In genomic region chr5:83401122-83401620, GRCh38 we compare ENCODE assay signal across 13 cellular contexts.
DNase-seq lines count a peak whose midpoint lies in the region; ATAC-seq, FAIRE-seq and TF ChIP-seq lines count a peak whose summit lies in the region.
"Had no signal": no experiment of that assay in that cellular context is flagged by ENCODE, and none has a peak within 500 bp of the region (broad histone marks: within the 10 kb centered on the region; RNA-seq: fewer than 3 reads in every experiment).

No MANE protein-coding gene starts in this region.

- H3K9ac ChIP-seq in GM12878 (ENCODE audit: control insufficient read depth, insufficient read depth, low read length), result no peak overlapping the region

- H3K4me3 ChIP-seq in GM12878, result no peak overlapping the region
- H3K4me3 ChIP-seq: esophagus muscularis mucosa had no signal

- no peaks in the 10 kb centered on the region for H3K27me3 ChIP-seq in GM12878 (replicated peaks in 1 of 2; ENCODE audit: control insufficient read depth in 2 of 2, insufficient read depth in 2 of 2, low read length in 1 of 2)
- H3K27me3 ChIP-seq: esophagus muscularis mucosa had no signal

- SMC1A ChIA-PET in GM12878 (lab: Charles Lee; ENCODE audit: uncharacterized antibody, unreplicated experiment), result interaction anchor here (0.8 to 1.8 kb wide), 4 partner anchors 8 to 590 kb away, joined by 3 read pairs; no protein-coding TSS in a partner anchor

- H2AFZ ChIP-seq in GM12878 (ENCODE audit: control insufficient read depth, low read depth, low read length), result peak overlapping the region; percentile 76

- peak; percentile 63 for ATAC-seq in GM21526 (IDR thresholded peaks at IDR 0.05; ENCODE audit: low FRiP score, unreplicated experiment)
- peak; percentile 71 for ATAC-seq in HG03442 (IDR thresholded peaks at IDR 0.05; ENCODE audit: unreplicated experiment)
- ATAC-seq in GM12878, result peak; percentile 70
- no peak for ATAC-seq in sciatic nerve
- ATAC-seq in GM18520 (IDR thresholded peaks at IDR 0.05; ENCODE audit: unreplicated experiment), result no peak
- ATAC-seq: activated T-cell treated with anti-CD3 and anti-CD28 coated beads, Interleukin-2, amount 50 U/mL, for 4 hours had no signal

- intact Hi-C loops in GM12878 (cut with micrococcal nuclease; ENCODE audit: unreplicated experiment) (no loop called here), sciatic nerve (cut with DNase I) (no loop called here)

- H4K20me1 ChIP-seq in GM12878 (ENCODE audit: control insufficient read depth, insufficient read depth), result no peaks in the 10 kb centered on the region

- no peak for TF ChIP-seq EP300 in GM12878 (IDR thresholded peaks at IDR 0.05; ENCODE audit: borderline replicate concordance in 1 of 2, control insufficient read depth in 1 of 2, low read depth in 2 of 2, low read length in 2 of 2)

- TF ChIP-seq POLR2A in GM12878 (IDR thresholded peaks at IDR 0.05; ENCODE audit: low read depth, low read length), result no peak

- 0% methylated on average over 3 of the region's 3 CpGs for WGBS in GM12878 (ENCODE audit: insufficient coverage, insufficient replicate concordance, low lambda C conversion rate, missing lambda C conversion rate)

- POLR2A ChIA-PET in GM12878 (lab: Charles Lee), result no interaction called here

- H3K27ac ChIP-seq in GM12878 (ENCODE audit: control insufficient read depth, insufficient read depth), result peak overlapping the region; percentile 27; the same call in 1 of the 2 replicates
- H3K27ac ChIP-seq: esophagus muscularis mucosa had no signal

- TF ChIP-seq CTCF in GM13977 (IDR thresholded peaks at IDR 0.05; ENCODE audit: extremely low read depth, insufficient read depth, missing control alignments) (no peak), GM12878 (IDR thresholded peaks at IDR 0.05 in 2 of 3, conservative IDR thresholded peaks at IDR 0.05 in 1 of 3; ENCODE audit: control insufficient read depth in 2 of 3, extremely low read depth in 1 of 3, insufficient read depth in 1 of 3, low read depth in 3 of 3, low read length in 3 of 3) (no peak)

- no peaks in the 10 kb centered on the region for H3K9me3 ChIP-seq in GM12878 (replicated peaks; ENCODE audit: control insufficient read depth, insufficient read depth, low read length)
- H3K9me3 ChIP-seq: esophagus muscularis mucosa had no signal

- CTCF ChIA-PET in GM12878 (lab: Yijun Ruan, JAX), result no interaction called here

- RAD21 ChIA-PET in GM12878 (lab: Charles Lee; ENCODE audit: unreplicated experiment), result interaction anchor here (1.1 kb wide), 1 partner anchor 419 kb away, joined by 3 read pairs; no protein-coding TSS in a partner anchor

- DNase-seq in GM13977 (ENCODE audit: low spot score) (peak; percentile 9), GM12878 (ENCODE audit: low read depth, low spot score) (peak; percentile 17), sciatic nerve (ENCODE audit: low spot score) (no peak), DMS53 treated with DMSO at 0.1 percent for 48 hours (lab: John Stamatoyannopoulos, UW; ENCODE audit: unreplicated experiment) (no peak), DMS153 (lab: John Stamatoyannopoulos, UW) (no peak)
- DNase-seq: activated T-cell treated with anti-CD3 and anti-CD28 coated beads, Interleukin-2, amount 50 U/mL, for 4 hours; NCI-H187 treated with DMSO at 0.1 percent for 48 hours; stimulated activated naive B cell treated with anti-CD40 and anti-IgM and Interleukin-4, amounts not matched to agents 10 μg/mL and 1 μg/mL and 100 μg/mL, for 72 hours had no signal

- H3K4me1 ChIP-seq in GM12878 (ENCODE audit: control insufficient read depth, insufficient read depth, low read length), result peaks cover 11% of the 10 kb centered on the region
- H3K4me1 ChIP-seq: esophagus muscularis mucosa had no signal

- in situ Hi-C loops in GM13977 (cut with MboI; ENCODE audit: low pct_unique_long_range_greater_than_20kb, low sequenced_read_pairs, unreplicated experiment) (loop anchor here (25.0 kb wide), 1 partner anchor 514 kb away; no protein-coding TSS in a partner anchor), GM12878 (cut with MboI) (no loop called here)

- H3K4me2 ChIP-seq in GM12878 (ENCODE audit: control insufficient read depth, insufficient read depth), result peak overlapping the region; percentile 12

- 0 out of 2 replicates have a peak, but pooled peaks have one; percentile 1 for TF ChIP-seq RAD21 in GM12878 (IDR thresholded peaks at IDR 0.05; ENCODE audit: insufficient read depth, low read depth, low read length)

- H3K36me3 ChIP-seq in GM12878 (ENCODE audit: control insufficient read depth in 2 of 2, insufficient read depth in 2 of 2, low read length in 1 of 2), result no peaks in the 10 kb centered on the region
- H3K36me3 ChIP-seq: esophagus muscularis mucosa had no signal

- H3K79me2 ChIP-seq in GM12878 (ENCODE audit: control insufficient read depth, insufficient read depth, low read length), result no peaks in the 10 kb centered on the region

- peak; percentile 49 for FAIRE-seq in GM12878 (lab: Jason Lieb, UNC)
- FAIRE-seq: bronchial epithelial cell had no signal

- BruUV-seq in GM12878 (replicated peaks; lab: Mats Ljungman, UMichigan), result no TSS peak

TF ChIP-seq in GM12878, 131 proteins besides CTCF, POLR2A, EP300 and RAD21 (continues in another document):
- no peak for TF ChIP-seq KDM1A (IDR thresholded peaks at IDR 0.05; ENCODE audit: borderline replicate concordance)
- no peak for TF ChIP-seq SMARCA5 (IDR thresholded peaks at IDR 0.05)
- no peak for TF ChIP-seq KLF5 (IDR thresholded peaks at IDR 0.05; ENCODE audit: partially characterized antibody)
- TF ChIP-seq, protein P1, sequence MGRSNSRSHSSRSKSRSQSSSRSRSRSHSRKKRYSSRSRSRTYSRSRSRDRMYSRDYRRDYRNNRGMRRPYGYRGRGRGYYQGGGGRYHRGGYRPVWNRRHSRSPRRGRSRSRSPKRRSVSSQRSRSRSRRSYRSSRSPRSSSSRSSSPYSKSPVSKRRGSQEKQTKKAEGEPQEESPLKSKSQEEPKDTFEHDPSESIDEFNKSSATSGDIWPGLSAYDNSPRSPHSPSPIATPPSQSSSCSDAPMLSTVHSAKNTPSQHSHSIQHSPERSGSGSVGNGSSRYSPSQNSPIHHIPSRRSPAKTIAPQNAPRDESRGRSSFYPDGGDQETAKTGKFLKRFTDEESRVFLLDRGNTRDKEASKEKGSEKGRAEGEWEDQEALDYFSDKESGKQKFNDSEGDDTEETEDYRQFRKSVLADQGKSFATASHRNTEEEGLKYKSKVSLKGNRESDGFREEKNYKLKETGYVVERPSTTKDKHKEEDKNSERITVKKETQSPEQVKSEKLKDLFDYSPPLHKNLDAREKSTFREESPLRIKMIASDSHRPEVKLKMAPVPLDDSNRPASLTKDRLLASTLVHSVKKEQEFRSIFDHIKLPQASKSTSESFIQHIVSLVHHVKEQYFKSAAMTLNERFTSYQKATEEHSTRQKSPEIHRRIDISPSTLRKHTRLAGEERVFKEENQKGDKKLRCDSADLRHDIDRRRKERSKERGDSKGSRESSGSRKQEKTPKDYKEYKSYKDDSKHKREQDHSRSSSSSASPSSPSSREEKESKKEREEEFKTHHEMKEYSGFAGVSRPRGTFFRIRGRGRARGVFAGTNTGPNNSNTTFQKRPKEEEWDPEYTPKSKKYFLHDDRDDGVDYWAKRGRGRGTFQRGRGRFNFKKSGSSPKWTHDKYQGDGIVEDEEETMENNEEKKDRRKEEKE (IDR thresholded peaks at IDR 0.05), result no peak
- no peak for TF ChIP-seq ZNF207 (IDR thresholded peaks at IDR 0.05; ENCODE audit: borderline replicate concordance)
- TF ChIP-seq ASH2L (IDR thresholded peaks at IDR 0.05; ENCODE audit: borderline replicate concordance, low read depth), result no peak
- TF ChIP-seq ZNF687 (IDR thresholded peaks at IDR 0.05), result no peak
- no peak for TF ChIP-seq CHD2 (IDR thresholded peaks at IDR 0.05; ENCODE audit: borderline replicate concordance, low read depth, low read length)
- no peak for TF ChIP-seq STAT3 (IDR thresholded peaks at IDR 0.05; ENCODE audit: low read depth, low read length)
- TF ChIP-seq HDAC6 (IDR thresholded peaks at IDR 0.05; ENCODE audit: unreplicated experiment), result no peak
- TF ChIP-seq TARDBP (IDR thresholded peaks at IDR 0.05; ENCODE audit: borderline replicate concordance), result no peak
- peak; percentile 48; the same call in 1 of the 2 replicates for TF ChIP-seq CBX5 (IDR thresholded peaks at IDR 0.05; ENCODE audit: low read depth)
- TF ChIP-seq BMI1 (IDR thresholded peaks at IDR 0.05; ENCODE audit: borderline replicate concordance), result no peak

Comparison
In these comparisons a context has a peak if more than half of its experiments do, and no peak if none do; other contexts are left out.
1. DNase-seq: peak in GM13977 (single experiment) and GM12878 (single experiment); none in sciatic nerve (single experiment), DMS53 treated with DMSO at 0.1 percent for 48 hours (single experiment) and DMS153 (single experiment).
2. ATAC-seq: peak in GM21526 (single experiment), HG03442 (single experiment) and GM12878 (single experiment); none in sciatic nerve (single experiment) and GM18520 (single experiment).